ENCODE assay signal across 1 cellular context in genomic region chr17:7883781-7884386, GRCh38.
TF ChIP-seq lines count a peak whose summit lies in the region.

No MANE protein-coding gene starts in this region.

TF ChIP-seq in endothelial cell of umbilical vein, 7 proteins besides CTCF, POLR2A, EP300 and RAD21:
- TF ChIP-seq, protein P1, sequence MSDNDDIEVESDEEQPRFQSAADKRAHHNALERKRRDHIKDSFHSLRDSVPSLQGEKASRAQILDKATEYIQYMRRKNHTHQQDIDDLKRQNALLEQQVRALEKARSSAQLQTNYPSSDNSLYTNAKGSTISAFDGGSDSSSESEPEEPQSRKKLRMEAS (IDR thresholded peaks at IDR 0.05; ENCODE audit: insufficient read depth, insufficient read length), result no peak
- TF ChIP-seq FOS (IDR thresholded peaks at IDR 0.05; ENCODE audit: borderline replicate concordance, insufficient read depth, low read length) (no peak), GATA2 (IDR thresholded peaks at IDR 0.05; ENCODE audit: insufficient read depth, insufficient read length, low read depth, low read length) (no peak)
TF ChIP-seq in endothelial cell of umbilical vein: peak in this region for 0.
